Comparison of ENCODE assay signal across 8 cellular contexts in genomic region chr4:2954358-2955185, GRCh38. TPM values are rescaled to one million over a fixed set of nuclear protein-coding genes. Genes with fewer than 3 reads are reported as not detected.
DNase-seq lines count a peak whose midpoint lies in the region; ATAC-seq, FAIRE-seq and TF ChIP-seq lines count a peak whose summit lies in the region.

No MANE protein-coding gene starts in this region.

- H4K20me1 ChIP-seq in H1 (replicated peaks in 1 of 2; ENCODE audit: control insufficient read depth in 1 of 2, insufficient read depth in 2 of 2, low read length in 2 of 2) = peaks cover 0 to 9% of the 10 kb centered on the region in 2 experiments

- H3K79me2 ChIP-seq in H1 (ENCODE audit: control insufficient read depth in 1 of 2, insufficient read depth in 2 of 2, low read length in 2 of 2) = peaks cover under 1 to 21% of the 10 kb centered on the region in 2 experiments; a peak in 3 of 4 replicates

- no peak for TF ChIP-seq POLR2A in H1 (IDR thresholded peaks at IDR 0.05; ENCODE audit: control extremely low read depth in 1 of 2, low read depth in 2 of 2, low read length in 2 of 2)

- H3K27ac ChIP-seq in CD8-positive, alpha-beta memory T cell (ENCODE audit: low read depth, low read length) = no peak overlapping the region
- H3K27ac ChIP-seq in RWPE1 = peak overlapping the region; percentile 55
- H3K27ac ChIP-seq in H1 (ENCODE audit: low read depth, low read length) = no peak overlapping the region

- no peak overlapping the region for H3K4ac ChIP-seq in H1 (replicated peaks; ENCODE audit: insufficient read length, low read depth, low read length)

- no peak for TF ChIP-seq EP300 in H1 (IDR thresholded peaks at IDR 0.05; ENCODE audit: borderline replicate concordance in 1 of 2, low read depth in 2 of 2, low read length in 2 of 2)

- H4K5ac ChIP-seq in H1 (ENCODE audit: insufficient read length, low read depth, low read length) = no peak overlapping the region

- H3K56ac ChIP-seq in H1 (replicated peaks; ENCODE audit: insufficient read length, low read depth, low read length) = no peak overlapping the region

- H3K23me2 ChIP-seq in H1 (ENCODE audit: low read depth, low read length) = no peaks in the 10 kb centered on the region

- no peak overlapping the region for H4K91ac ChIP-seq in H1 (replicated peaks; ENCODE audit: insufficient read length, low read length)

- H3K36me3 ChIP-seq in CD8-positive, alpha-beta memory T cell (ENCODE audit: insufficient read depth, low read length) = peaks cover 60% of the 10 kb centered on the region
- H3K36me3 ChIP-seq in H1 (ENCODE audit: control insufficient read depth in 2 of 4, insufficient read depth in 4 of 4, low read length in 3 of 4) = peaks cover 53 to 87% (median 70%) of the 10 kb centered on the region in 4 experiments

- no peak for TF ChIP-seq CTCF in RWPE1 (conservative IDR thresholded peaks at IDR 0.05; ENCODE audit: low read depth)
- TF ChIP-seq CTCF in H1 (IDR thresholded peaks at IDR 0.05; ENCODE audit: control extremely low read depth in 1 of 3, insufficient read depth in 1 of 3, low read depth in 1 of 3, low read length in 3 of 3) = peak in 2 of 3 experiments; percentile 78 to 96; a peak in 3 of 4 replicates

- H2AK5ac ChIP-seq in H1 (ENCODE audit: low read depth, low read length) = no peak overlapping the region

- H2AFZ ChIP-seq in H1 (ENCODE audit: low read length) = no peak overlapping the region

- no peak overlapping the region for H3K4me2 ChIP-seq in H1 (ENCODE audit: insufficient read depth in 1 of 2, low read depth in 2 of 2, low read length in 2 of 2)

- no peak overlapping the region for H3K14ac ChIP-seq in H1 (ENCODE audit: insufficient read length)

- H3K9ac ChIP-seq in H1 (replicated peaks in 1 of 4; ENCODE audit: extremely low read depth in 1 of 4, low read depth in 3 of 4, low read length in 3 of 4) = no peak overlapping the region

- POLR2A ChIA-PET in CD8-positive, alpha-beta memory T cell (lab: Charles Lee) = interaction anchor here (0.7 to 1.8 kb wide), 3 partner anchors 8 to 69 kb away, joined by 3 to 7 read pairs (median 3); no protein-coding TSS in a partner anchor
- POLR2A ChIA-PET in RWPE1 (lab: Yijun Ruan, JAX; ENCODE audit: low non-redundant PET) (interaction anchor here (0.8 kb wide), 1 partner anchor 188 kb away, joined by 7 read pairs; no protein-coding TSS in a partner anchor), H1 (lab: Charles Lee; ENCODE audit: partially characterized antibody) (interaction anchor here (2.0 to 5.1 kb wide), 3 partner anchors 9 to 19 kb away, joined by 10 to 23 read pairs (median 13); partner anchors contain the start of genes GRK4 and NOP14)

- ATAC-seq in GM19397 (IDR thresholded peaks at IDR 0.05; ENCODE audit: unreplicated experiment) (peak; percentile 58), HG03108 (IDR thresholded peaks at IDR 0.05; ENCODE audit: unreplicated experiment) (no peak)

- H4K8ac ChIP-seq in H1 (ENCODE audit: extremely low read depth, insufficient read depth, low read length) = no peak overlapping the region

- H3K27me3 Mint-ChIP-seq in CD8-positive, alpha-beta memory T cell = no peaks in the 10 kb centered on the region

- H3K79me1 ChIP-seq in H1 (ENCODE audit: low read depth, low read length) = peaks cover 2% of the 10 kb centered on the region; the same call in 1 of the 2 replicates

- no peaks in the 10 kb centered on the region for H3K9me3 ChIP-seq in CD8-positive, alpha-beta memory T cell (ENCODE audit: low read length)
- H3K9me3 ChIP-seq in H1 (ENCODE audit: insufficient read depth in 2 of 2, low read depth in 1 of 2, low read length in 1 of 2) = peaks cover 14 to 15% of the 10 kb centered on the region in 2 experiments

- no peak overlapping the region for H3K18ac ChIP-seq in H1 (ENCODE audit: extremely low read depth, low read length)

- FAIRE-seq in H1 (lab: Jason Lieb, UNC) = no peak

- 91% methylated on average over 12 of the region's 33 CpGs; no CpG with 5 or more reads in 1 of the 2 experiments for WGBS in H1 (ENCODE audit: extremely low coverage in 1 of 2, insufficient coverage in 1 of 2, insufficient read length in 1 of 2, insufficient replicate concordance in 2 of 2, low coverage in 1 of 2, low lambda C conversion rate in 2 of 2, missing lambda C conversion rate in 1 of 2), 2 experiments

- no peak overlapping the region for H2BK20ac ChIP-seq in H1 (ENCODE audit: low read length)

- no peaks in the 10 kb centered on the region for H3K9me3 Mint-ChIP-seq in CD8-positive, alpha-beta memory T cell

- CTCF ChIA-PET in CD8-positive, alpha-beta memory T cell (lab: Charles Lee) = interaction anchor here (0.6 to 2.4 kb wide), 8 partner anchors 8 to 191 kb away, joined by 3 to 14 read pairs (median 8); partner anchors contain the start of genes GRK4 and NOP14
- CTCF ChIA-PET in RWPE1 (lab: Yijun Ruan, JAX) = interaction anchor here (0.9 kb wide), 1 partner anchor 82 kb away, joined by 3 read pairs; no protein-coding TSS in a partner anchor
- CTCF ChIA-PET in H1 (lab: Charles Lee; ENCODE audit: partially characterized antibody) = interaction anchor here (0.6 to 2.7 kb wide), 27 partner anchors 10 to 1181 kb away, joined by 3 to 23 read pairs (median 4); no protein-coding TSS in a partner anchor

- H2BK15ac ChIP-seq in H1 (ENCODE audit: low read length) = no peak overlapping the region

- TF ChIP-seq RAD21 in H1 (IDR thresholded peaks at IDR 0.05 in 1 of 2, conservative IDR thresholded peaks at IDR 0.05 in 1 of 2; ENCODE audit: low read depth in 2 of 2, low read length in 2 of 2) = peak; percentile 44 to 46; a peak in 3 of 4 replicates

- peak overlapping the region; percentile 85 to 96 (median 92) for H3K27ac Mint-ChIP-seq in CD8-positive, alpha-beta memory T cell

- no peak overlapping the region for H2BK5ac ChIP-seq in H1 (ENCODE audit: low read depth, low read length)

- peaks cover 5% of the 10 kb centered on the region for H3K4me1 ChIP-seq in CD8-positive, alpha-beta memory T cell (ENCODE audit: insufficient read depth, low read length)
- no peaks in the 10 kb centered on the region for H3K4me1 ChIP-seq in H1 (replicated peaks in 1 of 4; ENCODE audit: control insufficient read depth in 3 of 4, insufficient read depth in 4 of 4, low read length in 3 of 4)

- peak in 4 of 5 donors; percentile 43 to 68 (median 51) for DNase-seq in CD8-positive, alpha-beta memory T cell
- DNase-seq in RWPE1 (ENCODE audit: low spot score) (no peak), H1 (ENCODE audit: low read depth in 1 of 2, low spot score in 2 of 2) (peak in 1 of 2 experiments; percentile 78), anterior cingulate cortex (lab: John Stamatoyannopoulos, UW) (no peak), middle frontal gyrus (ENCODE audit: extremely low spot score, low spot score) (no peak)
- peak; percentile 12 to 65 (median 30) for DNase-seq in stimulated activated naive CD4-positive, alpha-beta T cell (lab: John Stamatoyannopoulos, UW)

- peaks cover 23 to 46% (median 45%) of the 10 kb centered on the region in 3 donors for H3K4me1 Mint-ChIP-seq in CD8-positive, alpha-beta memory T cell

- peak overlapping the region in 3 of 7 donors; percentile 4 to 28 (median 23) for H3K4me3 Mint-ChIP-seq in CD8-positive, alpha-beta memory T cell

- peaks cover 4 to 90% (median 38%) of the 10 kb centered on the region in 3 donors for H3K36me3 Mint-ChIP-seq in CD8-positive, alpha-beta memory T cell

- H3K4me3 ChIP-seq in CD8-positive, alpha-beta memory T cell (ENCODE audit: low read length) = no peak overlapping the region
- no peak overlapping the region for H3K4me3 ChIP-seq in H1 (ENCODE audit: extremely low read depth in 1 of 4, insufficient read depth in 2 of 4, low read depth in 3 of 4, low read length in 4 of 4)

- H2BK12ac ChIP-seq in H1 (ENCODE audit: low read depth, low read length) = no peak overlapping the region

- no peaks in the 10 kb centered on the region for H3K27me3 ChIP-seq in CD8-positive, alpha-beta memory T cell (ENCODE audit: insufficient read depth, low read length, poor library complexity, severe bottlenecking)
- H3K27me3 ChIP-seq in H1 (replicated peaks in 1 of 4; ENCODE audit: control insufficient read depth in 3 of 4, extremely low read depth in 1 of 4, insufficient read depth in 3 of 4, low read length in 3 of 4) = no peaks in the 10 kb centered on the region

- H3K23ac ChIP-seq in H1 (ENCODE audit: insufficient read length) = no peak overlapping the region

- no peak overlapping the region for H2BK120ac ChIP-seq in H1 (replicated peaks; ENCODE audit: low read depth, low read length)

TF ChIP-seq in H1, 55 proteins besides CTCF, POLR2A, EP300 and RAD21 (continues in another document):
- TF ChIP-seq SIRT6 (IDR thresholded peaks at IDR 0.05; ENCODE audit: low read length) (no peak), JUND (IDR thresholded peaks at IDR 0.05; ENCODE audit: low read length) (no peak), BCL11A (IDR thresholded peaks at IDR 0.05; ENCODE audit: low read depth in 2 of 2, low read length in 2 of 2) (no peak), GTF2F1 (IDR thresholded peaks at IDR 0.05; ENCODE audit: borderline replicate concordance, low read depth, low read length) (no peak), TEAD4 (IDR thresholded peaks at IDR 0.05; ENCODE audit: low read depth, low read length) (no peak)

RNA-seq across cellular contexts. Expression of gene NOP14, which starts 8.6 kb away (rescaled TPM):
- 100 to 1,000 TPM; 156 to 165 TPM for total RNA-seq in CD8-positive, alpha-beta memory T cell
- 26.5 TPM for polyA plus RNA-seq in CD8-positive, alpha-beta memory T cell
- 44.4 and 45.3 TPM in 2 replicates for total RNA-seq in H1 (2021; fragmentation: NEBNext Ultra II Directional; extraction: Animal tissue kit (Norgen Biotek cat#: 25700))
- 8.6 TPM in 2 replicates for polyA plus RNA-seq in H1 (2011; rRNA removed)
- polyA plus RNA-seq in H1 (2011; cell fraction: cytosol; rRNA removed) = 9.5 TPM
- 13.1 TPM for polyA plus RNA-seq in H1 (2011; cell fraction: nucleus; rRNA removed)
- 32.1 to 38.1 TPM (median 36.6 TPM) in 4 replicates for polyA plus RNA-seq in H1 (2012, experiment 1 of 2)
- polyA plus RNA-seq in H1 (2012, experiment 2 of 2) = 15.3 TPM
- polyA plus RNA-seq in H1 (2013, experiment 1 of 2) = 44.3 TPM
- polyA plus RNA-seq in H1 (2013, experiment 2 of 2) = 41.2 TPM
- 8.9 and 9.4 TPM in 2 replicates for polyA minus RNA-seq in H1 (2011; rRNA and poly(A)+ RNA removed)
- 19.7 TPM for polyA minus RNA-seq in H1 (2011; cell fraction: cytosol; rRNA and poly(A)+ RNA removed)
- 17.3 TPM for polyA minus RNA-seq in H1 (2011; cell fraction: nucleus; rRNA and poly(A)+ RNA removed)

RNA-seq across cellular contexts. Expression of gene GRK4, which starts 8.8 kb away (rescaled TPM):
- 1 to 10 TPM; 5.4 to 7.7 TPM for total RNA-seq in CD8-positive, alpha-beta memory T cell
- polyA plus RNA-seq in CD8-positive, alpha-beta memory T cell = 2.5 TPM
- 1.8 and 2.1 TPM in 2 replicates for total RNA-seq in H1 (2021; fragmentation: NEBNext Ultra II Directional; extraction: Animal tissue kit (Norgen Biotek cat#: 25700))
- 0.69 and 0.77 TPM in 2 replicates for polyA plus RNA-seq in H1 (2011; rRNA removed)
- 1.2 TPM for polyA plus RNA-seq in H1 (2011; cell fraction: cytosol; rRNA removed)
- 1.0 TPM for polyA plus RNA-seq in H1 (2011; cell fraction: nucleus; rRNA removed)
- 0.85 to 1.4 TPM (median 1.1 TPM) in 4 replicates for polyA plus RNA-seq in H1 (2012, experiment 1 of 2)
- polyA plus RNA-seq in H1 (2012, experiment 2 of 2) = 0.50 TPM
- 1.6 TPM for polyA plus RNA-seq in H1 (2013, experiment 1 of 2)
- 1.4 TPM for polyA plus RNA-seq in H1 (2013, experiment 2 of 2)
- polyA minus RNA-seq in H1 (2011; rRNA and poly(A)+ RNA removed) = 1.1 TPM in 2 replicates
- 0.73 TPM for polyA minus RNA-seq in H1 (2011; cell fraction: cytosol; rRNA and poly(A)+ RNA removed)
- 1.9 TPM for polyA minus RNA-seq in H1 (2011; cell fraction: nucleus; rRNA and poly(A)+ RNA removed)

Comparison
In these comparisons a context has a peak if more than half of its experiments do, and no peak if none do; other contexts are left out.
1. DNase-seq: peak in CD8-positive, alpha-beta memory T cell (4 of 5) and stimulated activated naive CD4-positive, alpha-beta T cell (6 of 6); none in RWPE1 (single experiment), anterior cingulate cortex (0 of 58) and middle frontal gyrus (single experiment).